Comparison of ENCODE assay signal across 22 cellular contexts in genomic region chr12:40141996-40142395, GRCh38. TPM values are rescaled to one million over a fixed set of nuclear protein-coding genes. Genes with fewer than 3 reads are reported as not detected.
DNase-seq lines count a peak whose midpoint lies in the region; ATAC-seq and TF ChIP-seq lines count a peak whose summit lies in the region.
"Had no signal": no experiment of that assay in that cellular context is flagged by ENCODE, and none has a peak within 500 bp of the region (broad histone marks: within the 10 kb centered on the region; RNA-seq: fewer than 3 reads in every experiment).

No MANE protein-coding gene starts in this region.

- H4K20me1 ChIP-seq in mammary epithelial cell (ENCODE audit: insufficient read depth, low read length), result no peaks in the 10 kb centered on the region

- TF ChIP-seq CTCF in mammary epithelial cell (conservative IDR thresholded peaks at IDR 0.05 in 1 of 2, IDR thresholded peaks at IDR 0.05 in 1 of 2; ENCODE audit: extremely low read depth in 1 of 2, insufficient read depth in 1 of 2, low read depth in 1 of 2, low read length in 2 of 2), result no peak

- CTCF ChIA-PET in mammary epithelial cell (lab: Charles Lee; ENCODE audit: low non-redundant PET), result no interaction called here

- dilution Hi-C loops in mammary epithelial cell (cut with HindIII; ENCODE audit: low sequenced_read_pairs), result no loop called here

- in situ Hi-C loops in mammary epithelial cell (cut with MboI; ENCODE audit: low sequenced_read_pairs in 2 of 2), result no loop called here

- intact Hi-C loops in mammary epithelial cell (cut with micrococcal nuclease), result no loop called here

- no peaks in the 10 kb centered on the region for H3K9me3 ChIP-seq in mammary epithelial cell (replicated peaks; ENCODE audit: insufficient read depth, low read length)

- H3K27me3 Mint-ChIP-seq in activated naive CD8-positive, alpha-beta T cell treated with anti-CD3 and anti-CD28 coated beads, Interleukin-2, amount 50 U/mL, for 24 hours, result peaks cover 13% of the 10 kb centered on the region
- peaks cover 5% of the 10 kb centered on the region for H3K27me3 Mint-ChIP-seq in activated naive CD8-positive, alpha-beta T cell treated with anti-CD3 and anti-CD28 coated beads for 36 hours
- H3K27me3 Mint-ChIP-seq: B cell had no signal

- no peak overlapping the region for H3K27ac ChIP-seq in mammary epithelial cell (ENCODE audit: insufficient read depth, low read depth, low read length)
- H3K27ac ChIP-seq: 22Rv1 had no signal

- no peak overlapping the region for H3K4me3 Mint-ChIP-seq in activated naive CD8-positive, alpha-beta T cell treated with anti-CD3 and anti-CD28 coated beads, Interleukin-2, amount 50 U/mL, for 24 hours
- H3K4me3 Mint-ChIP-seq in activated naive CD8-positive, alpha-beta T cell treated with anti-CD3 and anti-CD28 coated beads for 36 hours, result no peak overlapping the region
- H3K4me3 Mint-ChIP-seq: B cell, GM23338 had no signal

- H3K4me2 ChIP-seq in mammary epithelial cell (ENCODE audit: insufficient read depth, low read depth, low read length), result peak overlapping the region; percentile 59
- H3K4me2 ChIP-seq: GM23338 had no signal

- no peaks in the 10 kb centered on the region for H3K9me3 Mint-ChIP-seq in activated naive CD8-positive, alpha-beta T cell treated with anti-CD3 and anti-CD28 coated beads, Interleukin-2, amount 50 U/mL, for 24 hours
- H3K9me3 Mint-ChIP-seq in activated naive CD8-positive, alpha-beta T cell treated with anti-CD3 and anti-CD28 coated beads for 36 hours, result no peaks in the 10 kb centered on the region
- H3K9me3 Mint-ChIP-seq: GM23338 had no signal

- no peak for DNase-seq in activated naive CD8-positive, alpha-beta T cell treated with anti-CD3 and anti-CD28 coated beads, Interleukin-2, amount 50 U/mL, for 24 hours
- DNase-seq in activated naive CD8-positive, alpha-beta T cell treated with anti-CD3 and anti-CD28 coated beads for 36 hours, result no peak
- peak; percentile 42 for DNase-seq in mammary epithelial cell
- DNase-seq in iris pigment epithelial cell (ENCODE audit: low read depth), result peak; percentile 27
- peak; percentile 70 for DNase-seq in renal cortical epithelial cell (ENCODE audit: low read depth)
- no peak for DNase-seq in NCI-H345 treated with DMSO at 0.1 percent for 48 hours (lab: John Stamatoyannopoulos, UW; ENCODE audit: unreplicated experiment)
- no peak for DNase-seq in T-helper 9 cell
- DNase-seq: COR-L47; DMS 273 treated with DMSO at 0.1 percent for 48 hours; GF-D8; KG1; NCI-H146; NCI-H2081; NCI-H510A; NCI-H748 treated with DMSO at 0.1 percent for 48 hours; NK-92 treated with Interleukin-12 subunit alpha and Interleukin-12 subunit beta, amount 100 ng/mL, for 24 hours; SHP77 treated with DMSO at 0.1 percent for 48 hours had no signal

- H3K36me3 Mint-ChIP-seq in activated naive CD8-positive, alpha-beta T cell treated with anti-CD3 and anti-CD28 coated beads, Interleukin-2, amount 50 U/mL, for 24 hours (ENCODE audit: low read depth), result no peaks in the 10 kb centered on the region
- H3K36me3 Mint-ChIP-seq in activated naive CD8-positive, alpha-beta T cell treated with anti-CD3 and anti-CD28 coated beads for 36 hours, result no peaks in the 10 kb centered on the region

- no peaks in the 10 kb centered on the region for H3K27me3 ChIP-seq in mammary epithelial cell (ENCODE audit: insufficient read depth, low read length)

- no peak overlapping the region for H3K4me3 ChIP-seq in mammary epithelial cell (replicated peaks in 1 of 3; ENCODE audit: insufficient read depth in 1 of 3, low read depth in 2 of 3, low read length in 3 of 3)
- H3K4me3 ChIP-seq: GM23338 had no signal

- WGBS in mammary epithelial cell (ENCODE audit: low coverage, missing lambda C conversion rate), result 0% methylated on average over 1 of the region's 2 CpGs

- H3K79me2 ChIP-seq in mammary epithelial cell (ENCODE audit: insufficient read depth, low read length), result no peaks in the 10 kb centered on the region

- H3K9ac ChIP-seq in mammary epithelial cell (ENCODE audit: insufficient read depth, low read length), result no peak overlapping the region

- no TSS peak for BruUV-seq in mammary epithelial cell (replicated peaks; lab: Mats Ljungman, UMichigan)

- H3K27ac Mint-ChIP-seq in activated naive CD8-positive, alpha-beta T cell treated with anti-CD3 and anti-CD28 coated beads, Interleukin-2, amount 50 U/mL, for 24 hours, result peak overlapping the region; percentile 8
- no peak overlapping the region for H3K27ac Mint-ChIP-seq in activated naive CD8-positive, alpha-beta T cell treated with anti-CD3 and anti-CD28 coated beads for 36 hours
- H3K27ac Mint-ChIP-seq: B cell, GM23338 had no signal

- H3K4me1 ChIP-seq in mammary epithelial cell (ENCODE audit: insufficient read depth, low read length), result peaks cover 19% of the 10 kb centered on the region

- peak overlapping the region; percentile 74 for H2AFZ ChIP-seq in mammary epithelial cell (ENCODE audit: low read depth, low read length)
- H2AFZ ChIP-seq: GM23338 had no signal

- no peaks in the 10 kb centered on the region for H3K36me3 ChIP-seq in mammary epithelial cell (ENCODE audit: insufficient read depth, low read length)

- ATAC-seq in activated naive CD8-positive, alpha-beta T cell treated with anti-CD3 and anti-CD28 coated beads, Interleukin-2, amount 50 U/mL, for 24 hours, result no peak
- ATAC-seq in HG02571 (IDR thresholded peaks at IDR 0.05; ENCODE audit: unreplicated experiment), result no peak
- ATAC-seq: GM23338, SK-N-SH treated with all-trans-retinoic acid at 6 μM for 48 hours had no signal

- H3K4me1 Mint-ChIP-seq in activated naive CD8-positive, alpha-beta T cell treated with anti-CD3 and anti-CD28 coated beads, Interleukin-2, amount 50 U/mL, for 24 hours, result peaks cover 2% of the 10 kb centered on the region
- H3K4me1 Mint-ChIP-seq in activated naive CD8-positive, alpha-beta T cell treated with anti-CD3 and anti-CD28 coated beads for 36 hours, result peaks cover 1% of the 10 kb centered on the region
- H3K4me1 Mint-ChIP-seq: GM23338 had no signal

RNA-seq across cellular contexts. Expression of gene SLC2A13, which starts 36.1 kb away (rescaled TPM):
- total RNA-seq in activated naive CD8-positive, alpha-beta T cell treated with anti-CD3 and anti-CD28 coated beads for 36 hours, result 1 to 10 TPM; 4.9 to 5.6 TPM
- 10 to 100 TPM in 1 of 2 donors, 1 to 10 TPM in 1; 4.8 to 10.7 TPM for total RNA-seq in mammary epithelial cell
- 1.7 TPM for polyA plus RNA-seq in mammary epithelial cell
- 12.5 TPM for polyA minus RNA-seq in mammary epithelial cell
- total RNA-seq in renal cortical epithelial cell, result 11.0 and 12.9 TPM in 2 replicates

Comparison
In these comparisons a context has a peak if more than half of its experiments do, and no peak if none do; other contexts are left out.
1. DNase-seq: peak in mammary epithelial cell (single experiment), iris pigment epithelial cell (single experiment) and renal cortical epithelial cell (single experiment); none in activated naive CD8-positive, alpha-beta T cell treated with anti-CD3 and anti-CD28 coated beads, Interleukin-2, amount 50 U/mL, for 24 hours (single experiment), activated naive CD8-positive, alpha-beta T cell treated with anti-CD3 and anti-CD28 coated beads for 36 hours (single experiment), NCI-H345 treated with DMSO at 0.1 percent for 48 hours (single experiment) and T-helper 9 cell (single experiment).